8 cellular contexts compared by ENCODE assay signal in the genomic region with DNA sequence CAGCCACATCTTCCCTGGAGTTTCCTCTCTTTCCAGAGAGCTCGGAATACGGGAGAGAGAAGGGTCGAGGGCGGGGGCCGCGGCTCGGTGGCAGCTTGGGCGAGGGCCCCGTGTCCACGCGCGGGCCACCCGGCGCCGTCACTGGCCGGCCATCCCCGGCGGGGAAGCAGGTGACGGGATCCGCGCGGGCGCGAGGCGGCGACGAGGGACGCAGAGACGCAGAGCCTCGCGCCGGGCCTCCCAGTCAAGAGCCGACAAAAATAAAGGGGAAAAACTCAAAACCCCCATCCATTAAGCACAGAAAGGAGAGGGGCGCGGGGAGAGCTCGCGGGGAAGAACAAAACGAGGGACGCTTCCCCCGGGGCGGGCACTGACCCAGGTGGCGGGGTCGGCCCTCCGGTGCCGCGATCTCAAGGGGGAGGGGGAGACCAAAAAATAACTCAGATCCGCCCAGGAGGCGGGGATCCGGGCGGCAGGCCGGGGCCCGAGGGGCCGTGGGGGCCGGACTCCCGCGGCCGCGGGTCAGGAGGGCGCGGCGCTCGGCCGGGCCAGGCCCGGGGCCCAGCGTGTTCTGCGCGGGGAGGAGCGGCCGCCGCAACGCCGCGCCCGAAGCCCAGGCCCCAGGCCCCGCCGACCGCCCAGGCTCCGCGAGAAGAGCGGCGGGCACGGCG. TPM values are rescaled to one million over a fixed set of nuclear protein-coding genes. Genes with fewer than 3 reads are reported as not detected.
DNase-seq lines count a peak whose midpoint lies in the region; ATAC-seq and TF ChIP-seq lines count a peak whose summit lies in the region.

No MANE protein-coding gene starts in this region.

- H3K27ac ChIP-seq in SJCRH30 (peak overlapping the region; percentile 96), heart right ventricle (peak overlapping the region; percentile 97 to 99 (median 98))

- no peaks in the 10 kb centered on the region for H3K27me3 ChIP-seq in SJCRH30
- no peaks in the 10 kb centered on the region for H3K27me3 ChIP-seq in heart right ventricle

- H3K9me3 Mint-ChIP-seq in activated naive CD4-positive, alpha-beta T cell treated with anti-CD3 and anti-CD28 coated beads, Interleukin-2, amount 50 U/mL, for 72 hours, result no peaks in the 10 kb centered on the region
- no peaks in the 10 kb centered on the region for H3K9me3 Mint-ChIP-seq in progenitor cell of endocrine pancreas (ENCODE audit: low read depth)

- peaks cover 18% of the 10 kb centered on the region for H3K4me1 Mint-ChIP-seq in progenitor cell of endocrine pancreas (ENCODE audit: low read depth)

- DNase-seq in Ammon's horn (ENCODE audit: low spot score) (peak; percentile 40), SJCRH30 (peak; percentile 44 to 57), heart right ventricle (peak; percentile 64 to 69), progenitor cell of endocrine pancreas (ENCODE audit: low spot score, unreplicated experiment) (peak; percentile 35), H4 (ENCODE audit: low spot score) (no peak)
- DNase-seq in activated naive CD4-positive, alpha-beta T cell treated with anti-CD3 and anti-CD28 coated beads, Interleukin-2, amount 50 U/mL, for 72 hours (ENCODE audit: low spot score in 2 of 2), result peak in 1 of 2 donors; percentile 59

- ATAC-seq in GM19025 (IDR thresholded peaks at IDR 0.05; ENCODE audit: low read depth, unreplicated experiment) (peak; percentile 50), HG03139 (IDR thresholded peaks at IDR 0.05; ENCODE audit: unreplicated experiment) (peak; percentile 26), heart right ventricle (peak; percentile 45 to 76 (median 62))
- peak; percentile 12 to 36 for ATAC-seq in activated naive CD4-positive, alpha-beta T cell treated with anti-CD3 and anti-CD28 coated beads, Interleukin-2, amount 50 U/mL, for 72 hours

- TF ChIP-seq CTCF in heart right ventricle (IDR thresholded peaks at IDR 0.05) (peak in 2 of 9 donors; percentile 8 to 10), progenitor cell of endocrine pancreas (IDR thresholded peaks at IDR 0.05; ENCODE audit: unreplicated experiment) (no peak)

- H3K27me3 Mint-ChIP-seq in progenitor cell of endocrine pancreas, result no peaks in the 10 kb centered on the region

- intact Hi-C loops in heart right ventricle (cut with DNase I), result loop anchor here in 6 of 10 donors (1.0 to 10.0 kb wide), 7 partner anchors 60 to 132 kb away; a partner anchor contains a TSS

- peaks cover 12% of the 10 kb centered on the region for H3K36me3 ChIP-seq in SJCRH30
- peaks cover 0 to 24% (median 9%) of the 10 kb centered on the region in 9 donors for H3K36me3 ChIP-seq in heart right ventricle

- H3K9me3 ChIP-seq in SJCRH30 (replicated peaks) (no peaks in the 10 kb centered on the region), heart right ventricle (no peaks in the 10 kb centered on the region)

- 1% methylated on average over 72 to 83 of the region's 83 CpGs for WGBS in heart right ventricle, 2 donors

- H3K36me3 Mint-ChIP-seq in activated naive CD4-positive, alpha-beta T cell treated with anti-CD3 and anti-CD28 coated beads, Interleukin-2, amount 50 U/mL, for 72 hours, result peaks cover 7 to 15% of the 10 kb centered on the region in 2 donors
- H3K36me3 Mint-ChIP-seq in progenitor cell of endocrine pancreas (ENCODE audit: insufficient read depth), result peaks cover 6% of the 10 kb centered on the region

- H3K27ac Mint-ChIP-seq in activated naive CD4-positive, alpha-beta T cell treated with anti-CD3 and anti-CD28 coated beads, Interleukin-2, amount 50 U/mL, for 72 hours, result peak overlapping the region; percentile 96 to 99
- peak overlapping the region; percentile 98 for H3K27ac Mint-ChIP-seq in progenitor cell of endocrine pancreas

- peak overlapping the region; percentile 88 for H3K4me3 ChIP-seq in SJCRH30
- H3K4me3 ChIP-seq in heart right ventricle, result peak overlapping the region; percentile 59 to 94 (median 86)

- H3K4me1 ChIP-seq in SJCRH30, result peaks cover 8% of the 10 kb centered on the region; the same call in 1 of the 2 replicates
- peaks cover 0 to 41% (median 37%) of the 10 kb centered on the region in 9 donors for H3K4me1 ChIP-seq in heart right ventricle

- H3K4me3 Mint-ChIP-seq in progenitor cell of endocrine pancreas (ENCODE audit: low read depth), result peak overlapping the region; percentile 95

RNA-seq across cellular contexts. Expression of a gene that starts 0.7 kb away (rescaled TPM):
- total RNA-seq in SJCRH30 (2014; rRNA removed; shearing (Covaris generic)), result 23.4 and 29.3 TPM in 2 replicates
- total RNA-seq in activated naive CD4-positive, alpha-beta T cell treated with anti-CD3 and anti-CD28 coated beads, Interleukin-2, amount 50 U/mL, for 72 hours, result 10 to 100 TPM; 11.9 to 18.4 TPM
- 10 to 100 TPM; 33.2 to 83.0 (median 59.1) TPM for total RNA-seq in heart right ventricle
- polyA plus RNA-seq in heart right ventricle, result 10 to 100 TPM; 31.8 to 40.1 TPM
- total RNA-seq in progenitor cell of endocrine pancreas, result 22.3 and 22.8 TPM in 2 replicates
- 9.0 and 9.4 TPM in 2 replicates for total RNA-seq in H4 (2014; rRNA removed; shearing (Covaris generic))

RNA-seq across cellular contexts. Expression of a gene that starts 59.8 kb away (rescaled TPM):
- total RNA-seq in SJCRH30 (2014; rRNA removed; shearing (Covaris generic)), result 66.9 and 72.2 TPM in 2 replicates
- total RNA-seq in activated naive CD4-positive, alpha-beta T cell treated with anti-CD3 and anti-CD28 coated beads, Interleukin-2, amount 50 U/mL, for 72 hours, result 10 to 100 TPM; 16.3 to 29.8 TPM
- total RNA-seq in heart right ventricle (100 to 1,000 TPM; 129 to 180 (median 160) TPM), progenitor cell of endocrine pancreas (91.2 and 94.1 TPM in 2 replicates)
- polyA plus RNA-seq in heart right ventricle, result 10 to 100 TPM; 31.3 to 96.7 TPM
- total RNA-seq in H4 (2014; rRNA removed; shearing (Covaris generic)), result 69.2 and 72.1 TPM in 2 replicates
